1 cellular context compared by ENCODE assay signal in genomic region chr1:32963746-32964460, GRCh38.
A peak's percentile ranks its signal among the peaks of the same experiment; 100 is the strongest.
TF ChIP-seq lines count a peak whose summit lies in the region.

No MANE protein-coding gene starts in this region.

TF ChIP-seq in K562, 482 proteins besides CTCF, POLR2A, EP300 and RAD21 (continued from another document and continues in another):
- no peak for TF ChIP-seq ATF3 (IDR thresholded peaks at IDR 0.05)
- TF ChIP-seq ATF3 (CRISPR knock-in tag; conservative IDR thresholded peaks at IDR 0.05): no peak
- TF ChIP-seq ZBTB34 (CRISPR knock-in tag; IDR thresholded peaks at IDR 0.05): no peak
- peak; percentile 58 for TF ChIP-seq EGR1 (conservative IDR thresholded peaks at IDR 0.05)
- no peak for TF ChIP-seq ETV6 (IDR thresholded peaks at IDR 0.05; ENCODE audit: borderline replicate concordance in 1 of 2, low read depth in 2 of 2, low read length in 1 of 2)
- peak; percentile 47; the same call in 1 of the 2 replicates for TF ChIP-seq ETV6 (CRISPR knock-in tag; IDR thresholded peaks at IDR 0.05; ENCODE audit: borderline replicate concordance)
- no peak for TF ChIP-seq DLX4 (CRISPR knock-in tag; IDR thresholded peaks at IDR 0.05)
- TF ChIP-seq, protein P1, sequence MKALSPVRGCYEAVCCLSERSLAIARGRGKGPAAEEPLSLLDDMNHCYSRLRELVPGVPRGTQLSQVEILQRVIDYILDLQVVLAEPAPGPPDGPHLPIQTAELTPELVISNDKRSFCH (CRISPR knock-in tag; IDR thresholded peaks at IDR 0.05): no peak
- TF ChIP-seq, protein P1 (tag; IDR thresholded peaks at IDR 0.05): peak; percentile 53; the same call in 1 of the 2 replicates
- no peak for TF ChIP-seq ETV1 (tag; conservative IDR thresholded peaks at IDR 0.05; ENCODE audit: low read depth)
- TF ChIP-seq ZBTB11 (CRISPR knock-in tag; IDR thresholded peaks at IDR 0.05): no peak
- no peak for TF ChIP-seq PREB (CRISPR knock-in tag; IDR thresholded peaks at IDR 0.05)
- TF ChIP-seq ZNF175 (CRISPR knock-in tag; IDR thresholded peaks at IDR 0.05; ENCODE audit: low read depth): no peak
- TF ChIP-seq CGGBP1 (CRISPR knock-in tag; IDR thresholded peaks at IDR 0.05): peak; percentile 6; the same call in 1 of the 2 replicates
- no peak for TF ChIP-seq PHF21A (IDR thresholded peaks at IDR 0.05; ENCODE audit: borderline replicate concordance, low read depth)
- no peak for TF ChIP-seq PKNOX1 (IDR thresholded peaks at IDR 0.05)
- TF ChIP-seq ATF7 (IDR thresholded peaks at IDR 0.05): 0 out of 2 replicates have a peak, but pooled peaks have one; percentile 14
- TF ChIP-seq PHB (CRISPR knock-in tag; IDR thresholded peaks at IDR 0.05): peak; percentile 56; the same call in 1 of the 2 replicates
- TF ChIP-seq CHD4 (IDR thresholded peaks at IDR 0.05; ENCODE audit: insufficient read depth, insufficient replicate concordance, low read depth, low read length, poor library complexity, severe bottlenecking): peak; percentile 88
- TF ChIP-seq ZNF311 (CRISPR knock-in tag; IDR thresholded peaks at IDR 0.05): no peak
- peak; percentile 43 for TF ChIP-seq FUS (optimal IDR thresholded peaks at IDR 0.05; ENCODE audit: low read depth, low read length)
- TF ChIP-seq, protein P2, sequence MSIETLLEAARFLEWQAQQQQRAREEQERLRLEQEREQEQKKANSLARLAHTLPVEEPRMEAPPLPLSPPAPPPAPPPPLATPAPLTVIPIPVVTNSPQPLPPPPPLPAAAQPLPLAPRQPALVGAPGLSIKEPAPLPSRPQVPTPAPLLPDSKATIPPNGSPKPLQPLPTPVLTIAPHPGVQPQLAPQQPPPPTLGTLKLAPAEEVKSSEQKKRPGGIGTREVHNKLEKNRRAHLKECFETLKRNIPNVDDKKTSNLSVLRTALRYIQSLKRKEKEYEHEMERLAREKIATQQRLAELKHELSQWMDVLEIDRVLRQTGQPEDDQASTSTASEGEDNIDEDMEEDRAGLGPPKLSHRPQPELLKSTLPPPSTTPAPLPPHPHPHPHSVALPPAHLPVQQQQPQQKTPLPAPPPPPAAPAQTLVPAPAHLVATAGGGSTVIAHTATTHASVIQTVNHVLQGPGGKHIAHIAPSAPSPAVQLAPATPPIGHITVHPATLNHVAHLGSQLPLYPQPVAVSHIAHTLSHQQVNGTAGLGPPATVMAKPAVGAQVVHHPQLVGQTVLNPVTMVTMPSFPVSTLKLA (conservative IDR thresholded peaks at IDR 0.05): peak in 1 of 2 experiments; percentile 47; a peak in 1 of 4 replicates
- no peak for TF ChIP-seq ZEB2 (IDR thresholded peaks at IDR 0.05)
- TF ChIP-seq YBX1 (IDR thresholded peaks at IDR 0.05): no peak
- TF ChIP-seq ARID3A (IDR thresholded peaks at IDR 0.05; ENCODE audit: borderline replicate concordance, low read depth, low read length): no peak
- TF ChIP-seq ZNF507 (tag; conservative IDR thresholded peaks at IDR 0.05): no peak
- 0 out of 2 replicates have a peak, but pooled peaks have one; percentile 5 for TF ChIP-seq ZNF324 (CRISPR knock-in tag; IDR thresholded peaks at IDR 0.05)
- TF ChIP-seq L3MBTL2 (IDR thresholded peaks at IDR 0.05): peak; percentile 71
- TF ChIP-seq, protein P3, sequence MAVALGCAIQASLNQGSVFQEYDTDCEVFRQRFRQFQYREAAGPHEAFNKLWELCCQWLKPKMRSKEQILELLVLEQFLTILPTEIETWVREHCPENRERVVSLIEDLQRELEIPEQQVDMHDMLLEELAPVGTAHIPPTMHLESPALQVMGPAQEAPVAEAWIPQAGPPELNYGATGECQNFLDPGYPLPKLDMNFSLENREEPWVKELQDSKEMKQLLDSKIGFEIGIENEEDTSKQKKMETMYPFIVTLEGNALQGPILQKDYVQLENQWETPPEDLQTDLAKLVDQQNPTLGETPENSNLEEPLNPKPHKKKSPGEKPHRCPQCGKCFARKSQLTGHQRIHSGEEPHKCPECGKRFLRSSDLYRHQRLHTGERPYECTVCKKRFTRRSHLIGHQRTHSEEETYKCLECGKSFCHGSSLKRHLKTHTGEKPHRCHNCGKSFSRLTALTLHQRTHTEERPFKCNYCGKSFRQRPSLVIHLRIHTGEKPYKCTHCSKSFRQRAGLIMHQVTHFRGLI (CRISPR knock-in tag; IDR thresholded peaks at IDR 0.05): no peak
- TF ChIP-seq FOXM1 (IDR thresholded peaks at IDR 0.05; ENCODE audit: low read depth): no peak
- peak; percentile 65; the same call in 1 of the 2 replicates for TF ChIP-seq FOXM1 (CRISPR knock-in tag; IDR thresholded peaks at IDR 0.05; ENCODE audit: low read depth)
- no peak for TF ChIP-seq ARHGAP35 (IDR thresholded peaks at IDR 0.05; ENCODE audit: partially characterized antibody)
- TF ChIP-seq LARP7 (IDR thresholded peaks at IDR 0.05): no peak
- TF ChIP-seq KLF13 (tag; IDR thresholded peaks at IDR 0.05; ENCODE audit: borderline replicate concordance, low read depth): peak; percentile 90; the same call in 1 of the 2 replicates
- TF ChIP-seq TCF7L2 (IDR thresholded peaks at IDR 0.05; ENCODE audit: low read depth, low read length): no peak
- TF ChIP-seq HMGN3 (IDR thresholded peaks at IDR 0.05; ENCODE audit: borderline replicate concordance, extremely low read depth, insufficient read length, low read depth, low read length): peak; percentile 52
- TF ChIP-seq CREM (IDR thresholded peaks at IDR 0.05; ENCODE audit: low read depth): 0 out of 2 replicates have a peak, but pooled peaks have one; percentile 13
- 0 out of 2 replicates have a peak, but pooled peaks have one; percentile 27 for TF ChIP-seq HNRNPL (IDR thresholded peaks at IDR 0.05; ENCODE audit: low read depth, low read length)
- peak; percentile 39; the same call in 1 of the 2 replicates for TF ChIP-seq THAP12 (CRISPR knock-in tag; IDR thresholded peaks at IDR 0.05)
- TF ChIP-seq HDGF (IDR thresholded peaks at IDR 0.05): no peak
- TF ChIP-seq POLR2AphosphoS2 (IDR thresholded peaks at IDR 0.05; ENCODE audit: low read length): no peak
- TF ChIP-seq RNF2 (IDR thresholded peaks at IDR 0.05): 0 out of 2 replicates have a peak, but pooled peaks have one; percentile 47
- no peak for TF ChIP-seq PPARD (CRISPR knock-in tag; IDR thresholded peaks at IDR 0.05)
- peak; percentile 75; the same call in 1 of the 2 replicates for TF ChIP-seq ZNF282 (CRISPR knock-in tag; IDR thresholded peaks at IDR 0.05)
- TF ChIP-seq, protein P4, sequence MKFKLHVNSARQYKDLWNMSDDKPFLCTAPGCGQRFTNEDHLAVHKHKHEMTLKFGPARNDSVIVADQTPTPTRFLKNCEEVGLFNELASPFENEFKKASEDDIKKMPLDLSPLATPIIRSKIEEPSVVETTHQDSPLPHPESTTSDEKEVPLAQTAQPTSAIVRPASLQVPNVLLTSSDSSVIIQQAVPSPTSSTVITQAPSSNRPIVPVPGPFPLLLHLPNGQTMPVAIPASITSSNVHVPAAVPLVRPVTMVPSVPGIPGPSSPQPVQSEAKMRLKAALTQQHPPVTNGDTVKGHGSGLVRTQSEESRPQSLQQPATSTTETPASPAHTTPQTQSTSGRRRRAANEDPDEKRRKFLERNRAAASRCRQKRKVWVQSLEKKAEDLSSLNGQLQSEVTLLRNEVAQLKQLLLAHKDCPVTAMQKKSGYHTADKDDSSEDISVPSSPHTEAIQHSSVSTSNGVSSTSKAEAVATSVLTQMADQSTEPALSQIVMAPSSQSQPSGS (CRISPR knock-in tag; IDR thresholded peaks at IDR 0.05): 0 out of 2 replicates have a peak, but pooled peaks have one; percentile 35
- TF ChIP-seq ZNF24 (IDR thresholded peaks at IDR 0.05): peak; percentile 11; the same call in 1 of the 2 replicates
- TF ChIP-seq ESRRA (IDR thresholded peaks at IDR 0.05; ENCODE audit: borderline replicate concordance, low read depth): peak; percentile 52; the same call in 1 of the 2 replicates
